ENCODE assay signal across 1 cellular context in the genomic region with DNA sequence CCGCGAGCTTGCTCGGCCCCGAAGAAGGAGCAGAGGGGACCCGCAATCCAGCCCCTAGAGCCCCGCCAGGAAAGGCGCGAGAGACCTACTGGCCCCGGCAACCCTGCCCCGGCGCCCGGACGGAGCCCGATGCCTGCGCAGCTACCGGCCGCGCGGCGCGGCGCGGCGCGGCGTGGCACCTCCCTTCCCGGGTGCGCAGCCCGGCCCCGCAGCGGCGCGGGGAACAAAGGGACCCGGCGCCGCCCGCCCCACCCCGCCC.
TF ChIP-seq lines count a peak whose summit lies in the region.

No MANE protein-coding gene starts in this region.

TF ChIP-seq in GM23338, 12 proteins besides CTCF, POLR2A, EP300 and RAD21 (continued from another document):
- TF ChIP-seq ZNF462 (CRISPR knock-in tag; IDR thresholded peaks at IDR 0.05) (no peak), JUNB (IDR thresholded peaks at IDR 0.05; ENCODE audit: unreplicated experiment) (no peak), POLR2AphosphoS5 (IDR thresholded peaks at IDR 0.05; ENCODE audit: low read depth) (no peak), EZH2phosphoT487 (IDR thresholded peaks at IDR 0.05; ENCODE audit: unreplicated experiment) (no peak), ZNF114 (CRISPR knock-in tag; IDR thresholded peaks at IDR 0.05) (no peak), EZH2 (IDR thresholded peaks at IDR 0.05; ENCODE audit: low read depth, unreplicated experiment) (no peak), ZNF331 (CRISPR knock-in tag; IDR thresholded peaks at IDR 0.05; ENCODE audit: low read depth) (no peak), STAT1 (IDR thresholded peaks at IDR 0.05; ENCODE audit: unreplicated experiment) (no peak), REST (IDR thresholded peaks at IDR 0.05; ENCODE audit: unreplicated experiment) (no peak), NANOG (IDR thresholded peaks at IDR 0.05; ENCODE audit: borderline replicate concordance) (no peak)
- TF ChIP-seq, protein P1, sequence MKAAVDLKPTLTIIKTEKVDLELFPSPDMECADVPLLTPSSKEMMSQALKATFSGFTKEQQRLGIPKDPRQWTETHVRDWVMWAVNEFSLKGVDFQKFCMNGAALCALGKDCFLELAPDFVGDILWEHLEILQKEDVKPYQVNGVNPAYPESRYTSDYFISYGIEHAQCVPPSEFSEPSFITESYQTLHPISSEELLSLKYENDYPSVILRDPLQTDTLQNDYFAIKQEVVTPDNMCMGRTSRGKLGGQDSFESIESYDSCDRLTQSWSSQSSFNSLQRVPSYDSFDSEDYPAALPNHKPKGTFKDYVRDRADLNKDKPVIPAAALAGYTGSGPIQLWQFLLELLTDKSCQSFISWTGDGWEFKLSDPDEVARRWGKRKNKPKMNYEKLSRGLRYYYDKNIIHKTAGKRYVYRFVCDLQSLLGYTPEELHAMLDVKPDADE (IDR thresholded peaks at IDR 0.05): no peak
